ENCODE assay signal across 8 cellular contexts in genomic region chr11:34105079-34105956, GRCh38. TPM values are rescaled to one million over a fixed set of nuclear protein-coding genes. Genes with fewer than 3 reads are reported as not detected.
DNase-seq lines count a peak whose midpoint lies in the region; ATAC-seq, FAIRE-seq and TF ChIP-seq lines count a peak whose summit lies in the region.

NAT10 (plus strand) TSS chr11:34105629; CDS start chr11:34108226, 2,597 bp downstream.

- peaks cover 69% of the 10 kb centered on the region for H3K4me1 Mint-ChIP-seq in CD4-positive, alpha-beta T cell (ENCODE audit: low read depth)

- BruUV-seq in HepG2 (replicated peaks; lab: Mats Ljungman, UMichigan): TSS peak; percentile 100

- intact Hi-C loops in CD4-positive, alpha-beta T cell (cut with DNase I, micrococcal nuclease): loop anchor here (1.0 to 10.0 kb wide), 12 partner anchors 19 to 1059 kb away; partner anchors contain the start of genes APIP (in 2 of the 2), CAPRIN1 (in 2 of the 2), PDHX (in 2 of the 2) and ABTB2 (in 1 of the 2)
- intact Hi-C loops in HepG2 (cut with micrococcal nuclease; ENCODE audit: unreplicated experiment): loop anchor here (1.0 kb wide), 2 partner anchors 54 to 108 kb away; partner anchors contain the start of gene CAPRIN1

- no peak for TF ChIP-seq CTCF in CD4-positive, alpha-beta T cell (IDR thresholded peaks at IDR 0.05)
- peak; percentile 53 for TF ChIP-seq CTCF in HepG2 (CRISPR knock-in tag; IDR thresholded peaks at IDR 0.05)

- ATAC-seq in CD4-positive, alpha-beta T cell (ENCODE audit: poor library complexity): peak; percentile 90
- peak; percentile 96 for ATAC-seq in GM19397 (IDR thresholded peaks at IDR 0.05; ENCODE audit: unreplicated experiment)
- ATAC-seq in HG03571 (IDR thresholded peaks at IDR 0.05; ENCODE audit: unreplicated experiment): peak; percentile 85
- ATAC-seq in HepG2: peak; percentile 92

- TF ChIP-seq POLR2A in HepG2 (IDR thresholded peaks at IDR 0.05; ENCODE audit: insufficient read depth in 1 of 2, low read depth in 2 of 2, low read length in 2 of 2): peak; percentile 94 to 98

- POLR2A ChIA-PET in CD4-positive, alpha-beta T cell (lab: Charles Lee): interaction anchor here (0.6 to 5.8 kb wide), 27 partner anchors 10 to 846 kb away, joined by 3 to 118 read pairs (median 5); partner anchors contain the start of genes ABTB2, APIP, CAPRIN1 and CAT
- POLR2A ChIA-PET in HepG2 (lab: Yijun Ruan, JAX): interaction anchor here (0.5 to 2.2 kb wide), 12 partner anchors 10 to 1201 kb away, joined by 3 to 30 read pairs (median 4); partner anchors contain the start of genes ABTB2, APIP, CAPRIN1 and PDHX

- no peaks in the 10 kb centered on the region for H4K20me1 ChIP-seq in HepG2 (ENCODE audit: insufficient read depth, low read length)

- peak; percentile 85 for FAIRE-seq in HepG2 (lab: Jason Lieb, UNC)

- TF ChIP-seq EP300 in HepG2 (IDR thresholded peaks at IDR 0.05; ENCODE audit: low read depth in 2 of 2, low read length in 2 of 2) (peak in 1 of 2 experiments; percentile 16; a peak in 1 of 4 replicates), HepG2 (CRISPR knock-in tag; IDR thresholded peaks at IDR 0.05; ENCODE audit: borderline replicate concordance) (peak; percentile 13; the same call in 1 of the 2 replicates)

- DNase-seq in CD4-positive, alpha-beta T cell: peak; percentile 94 to 98 (median 96)
- DNase-seq in NCI-H774 (lab: John Stamatoyannopoulos, UW): peak; percentile 98
- DNase-seq in activated CD4-positive, alpha-beta T cell treated with anti-CD3 and anti-CD28 coated beads, Interleukin-2, amount 50 U/mL, for 4 hours: peak; percentile 96 to 97
- DNase-seq in dermis blood vessel endothelial cell: peak; percentile 100
- DNase-seq in HepG2 (ENCODE audit: low spot score): peak; percentile 97
- peak; percentile 94 for DNase-seq in stimulated activated CD4-positive, alpha-beta T cell treated with anti-CD3 and anti-CD28 coated beads, Interleukin-4, amount 100 ng/mL, for 1 hour

- H3K27me3 Mint-ChIP-seq in CD4-positive, alpha-beta T cell: peaks cover 4% of the 10 kb centered on the region

- TF ChIP-seq RAD21 in HepG2 (CRISPR knock-in tag; IDR thresholded peaks at IDR 0.05): no peak; the same call in none of the 2 replicates

- H3K4me3 ChIP-seq in HepG2 (replicated peaks in 1 of 3; ENCODE audit: insufficient read depth in 1 of 3, low read depth in 2 of 3, low read length in 3 of 3): peak within 1 kb of the TSS; percentile 89 to 92 (median 91)

- H3K4me2 ChIP-seq in HepG2 (ENCODE audit: low read depth, low read length): peak within 1 kb of the TSS; percentile 93

- H3K9ac ChIP-seq in HepG2 (ENCODE audit: insufficient read depth, low read depth, low read length): peak within 1 kb of the TSS; percentile 97

- H3K36me3 ChIP-seq in HepG2 (replicated peaks in 1 of 2; ENCODE audit: control insufficient read depth in 1 of 2, insufficient read depth in 2 of 2, low read length in 2 of 2): peaks cover 8 to 34% of the 10 kb centered on the region in 2 experiments

- H3K27ac ChIP-seq in CD4-positive, alpha-beta T cell (ENCODE audit: low read depth, low read length): peak within 1 kb of the TSS; percentile 91
- H3K27ac ChIP-seq in HepG2 (ENCODE audit: extremely low read length, insufficient read depth, low read length): peak within 1 kb of the TSS; percentile 88

- in situ Hi-C loops in HepG2 (cut with HindIII; ENCODE audit: extremely low pct_ligation_motif_present, low pct_unique_long_range_greater_than_20kb): no loop called here

- H3K79me2 ChIP-seq in HepG2 (ENCODE audit: insufficient read depth, low read length): peaks cover 39% of the 10 kb centered on the region

- H3K9me3 Mint-ChIP-seq in CD4-positive, alpha-beta T cell: no peaks in the 10 kb centered on the region

- peaks cover 53% of the 10 kb centered on the region for H3K36me3 Mint-ChIP-seq in CD4-positive, alpha-beta T cell (ENCODE audit: low read depth)

- CTCF ChIA-PET in CD4-positive, alpha-beta T cell (lab: Charles Lee): interaction anchor here (1.2 to 2.3 kb wide), 4 partner anchors 52 to 108 kb away, joined by 4 to 9 read pairs (median 8); no protein-coding TSS in a partner anchor
- CTCF ChIA-PET in HepG2 (lab: Yijun Ruan, JAX; ENCODE audit: low intra/inter-chr PET ratio, low total read pairs): no interaction called here

- no peaks in the 10 kb centered on the region for H3K27me3 ChIP-seq in CD4-positive, alpha-beta T cell (ENCODE audit: control insufficient read depth, insufficient read depth, low read length)
- H3K27me3 ChIP-seq in HepG2 (ENCODE audit: control insufficient read depth in 1 of 2, insufficient read depth in 2 of 2, low read length in 2 of 2): no peaks in the 10 kb centered on the region; a peak in 1 of 5 replicates

- under 1% methylated on average over 27 of the region's 55 CpGs for WGBS in HepG2 (ENCODE audit: low lambda C conversion rate)

- H3K9me3 ChIP-seq in CD4-positive, alpha-beta T cell (ENCODE audit: control insufficient read depth, low read length): no peaks in the 10 kb centered on the region
- no peaks in the 10 kb centered on the region for H3K9me3 ChIP-seq in HepG2 (ENCODE audit: low read length)

- peak within 1 kb of the TSS; percentile 95 for H3K4me3 Mint-ChIP-seq in CD4-positive, alpha-beta T cell

- H2AFZ ChIP-seq in HepG2 (ENCODE audit: low read length): peak within 1 kb of the TSS; percentile 38

- H3K4me1 ChIP-seq in HepG2 (ENCODE audit: insufficient read depth, low read length): peaks cover 27% of the 10 kb centered on the region

- peak within 1 kb of the TSS; percentile 99 for H3K27ac Mint-ChIP-seq in CD4-positive, alpha-beta T cell

TF ChIP-seq in HepG2, 621 proteins besides CTCF, POLR2A, EP300 and RAD21 (continues in another document):
- TF ChIP-seq ZFP41 (CRISPR knock-in tag; IDR thresholded peaks at IDR 0.05; ENCODE audit: borderline replicate concordance) (0 out of 2 replicates have a peak, but pooled peaks have one; percentile 28), PLSCR1 (CRISPR knock-in tag; IDR thresholded peaks at IDR 0.05; ENCODE audit: borderline replicate concordance) (no peak)
- TF ChIP-seq, protein P1, sequence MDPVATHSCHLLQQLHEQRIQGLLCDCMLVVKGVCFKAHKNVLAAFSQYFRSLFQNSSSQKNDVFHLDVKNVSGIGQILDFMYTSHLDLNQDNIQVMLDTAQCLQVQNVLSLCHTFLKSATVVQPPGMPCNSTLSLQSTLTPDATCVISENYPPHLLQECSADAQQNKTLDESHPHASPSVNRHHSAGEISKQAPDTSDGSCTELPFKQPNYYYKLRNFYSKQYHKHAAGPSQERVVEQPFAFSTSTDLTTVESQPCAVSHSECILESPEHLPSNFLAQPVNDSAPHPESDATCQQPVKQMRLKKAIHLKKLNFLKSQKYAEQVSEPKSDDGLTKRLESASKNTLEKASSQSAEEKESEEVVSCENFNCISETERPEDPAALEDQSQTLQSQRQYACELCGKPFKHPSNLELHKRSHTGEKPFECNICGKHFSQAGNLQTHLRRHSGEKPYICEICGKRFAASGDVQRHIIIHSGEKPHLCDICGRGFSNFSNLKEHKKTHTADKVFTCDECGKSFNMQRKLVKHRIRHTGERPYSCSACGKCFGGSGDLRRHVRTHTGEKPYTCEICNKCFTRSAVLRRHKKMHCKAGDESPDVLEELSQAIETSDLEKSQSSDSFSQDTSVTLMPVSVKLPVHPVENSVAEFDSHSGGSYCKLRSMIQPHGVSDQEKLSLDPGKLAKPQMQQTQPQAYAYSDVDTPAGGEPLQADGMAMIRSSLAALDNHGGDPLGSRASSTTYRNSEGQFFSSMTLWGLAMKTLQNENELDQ (CRISPR knock-in tag; IDR thresholded peaks at IDR 0.05; ENCODE audit: borderline replicate concordance): no peak

RNA-seq across cellular contexts. Expression of gene NAT10, which starts in this region (rescaled TPM):
- 10 to 100 TPM; 50.1 to 55.6 TPM for total RNA-seq in CD4-positive, alpha-beta T cell
- 12.1 and 28.1 TPM in 2 replicates for total RNA-seq in dermis blood vessel endothelial cell
- total RNA-seq in HepG2 (2016; rRNA removed; fragmentation: Illumina TruSeq; extraction: Trizol): 51.9 and 68.5 TPM in 2 replicates
- total RNA-seq in HepG2 (2016; cell fraction: cytosol; rRNA removed; fragmentation: Illumina TruSeq; extraction: Trizol; ENCODE audit: low read depth): 11.7 and 14.5 TPM in 2 replicates
- total RNA-seq in HepG2 (2016; cell fraction: insoluble cytoplasmic fraction; rRNA removed; fragmentation: Illumina TruSeq; extraction: Trizol): 51.3 and 65.0 TPM in 2 replicates
- total RNA-seq in HepG2 (2016; cell fraction: membrane; rRNA removed; fragmentation: Illumina TruSeq; extraction: Trizol): 23.4 and 24.4 TPM in 2 replicates
- 52.2 and 52.3 TPM in 2 replicates for total RNA-seq in HepG2 (2016; cell fraction: nucleus; rRNA removed; fragmentation: Illumina TruSeq; extraction: Trizol)
- 33.9 TPM in 2 replicates for polyA plus RNA-seq in HepG2 (2011; rRNA removed)
- polyA plus RNA-seq in HepG2 (2011; cell fraction: cytosol; rRNA removed): 22.9 and 27.5 TPM in 2 replicates
- polyA plus RNA-seq in HepG2 (2011; cell fraction: nucleus; rRNA removed): 49.7 and 54.1 TPM in 2 replicates
- polyA plus RNA-seq in HepG2 (2012): 26.7 and 33.0 TPM in 2 replicates
- polyA plus RNA-seq in HepG2 (2016; cell fraction: cytosol; fragmentation: Illumina TruSeq; extraction: Trizol; ENCODE audit: low read depth): 5.2 and 5.6 TPM in 2 replicates
- polyA plus RNA-seq in HepG2 (2016; cell fraction: insoluble cytoplasmic fraction; fragmentation: Illumina TruSeq; extraction: Trizol; ENCODE audit: low read depth): 56.8 and 61.8 TPM in 2 replicates
- 12.1 and 13.5 TPM in 2 replicates for polyA plus RNA-seq in HepG2 (2016; cell fraction: membrane; fragmentation: Illumina TruSeq; extraction: Trizol; ENCODE audit: low read depth)
- 73.3 and 79.4 TPM in 2 replicates for polyA plus RNA-seq in HepG2 (2016; cell fraction: nucleus; fragmentation: Illumina TruSeq; extraction: Trizol; ENCODE audit: insufficient read depth, low read depth)
- 94.6 and 150 TPM in 2 replicates for polyA minus RNA-seq in HepG2 (2011; rRNA and poly(A)+ RNA removed; ENCODE audit: low replicate concordance)
- polyA minus RNA-seq in HepG2 (2011; cell fraction: cytosol; rRNA and poly(A)+ RNA removed): 36.1 and 49.2 TPM in 2 replicates
- polyA minus RNA-seq in HepG2 (2011; cell fraction: nucleus; rRNA and poly(A)+ RNA removed): 60.5 and 63.5 TPM in 2 replicates

Comparison
In these comparisons a context has a peak if more than half of its experiments do, and no peak if none do; other contexts are left out.
1. Peak in every context shown above with its lines: DNase-seq, ATAC-seq, H3K4me3 ChIP-seq and H3K27ac ChIP-seq.